ENCODE assay signal across 24 cellular contexts in the genomic region with DNA sequence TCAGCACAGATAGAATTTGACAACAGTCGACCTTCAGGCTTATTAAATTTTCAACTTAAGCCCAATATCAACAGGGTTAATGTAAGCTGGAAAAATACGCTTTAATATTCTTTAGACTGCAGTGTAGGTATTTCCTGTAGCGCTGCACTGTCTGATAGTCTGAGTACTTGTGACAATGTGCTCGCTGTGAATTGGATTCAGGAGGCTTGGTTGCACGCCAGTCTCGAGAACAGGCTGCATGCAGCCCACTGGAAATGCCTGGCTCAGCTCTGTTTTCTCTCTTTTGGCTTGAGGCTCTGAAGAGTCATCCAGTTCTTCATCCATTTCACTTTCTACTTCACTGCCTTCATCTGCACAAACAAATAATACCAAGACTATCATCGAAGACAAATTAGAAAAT.
DNase-seq lines count a peak whose midpoint lies in the region; ATAC-seq and TF ChIP-seq lines count a peak whose summit lies in the region.
"Had no signal": no experiment of that assay in that cellular context is flagged by ENCODE, and none has a peak within 500 bp of the region (broad histone marks: within the 10 kb centered on the region; RNA-seq: fewer than 3 reads in every experiment).

No MANE protein-coding gene starts in this region.

- H3K9me3 Mint-ChIP-seq in stimulated activated memory B cell treated with anti-CD40 and anti-IgM and Interleukin-4, amounts not matched to agents 10 μg/mL and 1 μg/mL and 100 μg/mL, for 72 hours: no peaks in the 10 kb centered on the region
- H3K9me3 Mint-ChIP-seq: CD14-positive monocyte; memory B cell; T-helper 1 cell treated with Interleukin-12 subunit alpha and Interleukin-12 subunit beta and Interleukin-4 antibody, amounts not matched to agents 30 μg/mL and 1 μg/mL, for 36 hours had no signal

- H3K27me3 Mint-ChIP-seq in stimulated activated memory B cell treated with anti-CD40 and anti-IgM and Interleukin-4, amounts not matched to agents 10 μg/mL and 1 μg/mL and 100 μg/mL, for 72 hours: no peaks in the 10 kb centered on the region
- H3K27me3 Mint-ChIP-seq: memory B cell had no signal

- H3K4me3 ChIP-seq in fibroblast of pulmonary artery (replicated peaks; ENCODE audit: low read depth, low read length): no peak overlapping the region
- H3K4me3 ChIP-seq: coronary artery, SJCRH30 had no signal

- no peaks in the 10 kb centered on the region for H3K4me1 Mint-ChIP-seq in stimulated activated memory B cell treated with anti-CD40 and anti-IgM and Interleukin-4, amounts not matched to agents 10 μg/mL and 1 μg/mL and 100 μg/mL, for 72 hours
- H3K4me1 Mint-ChIP-seq: CD14-positive monocyte, memory B cell had no signal

- H3K27ac Mint-ChIP-seq in stimulated activated memory B cell treated with anti-CD40 and anti-IgM and Interleukin-4, amounts not matched to agents 10 μg/mL and 1 μg/mL and 100 μg/mL, for 72 hours: no peak overlapping the region
- H3K27ac Mint-ChIP-seq: memory B cell; T-helper 1 cell treated with Interleukin-12 subunit alpha and Interleukin-12 subunit beta and Interleukin-4 antibody, amounts not matched to agents 30 μg/mL and 1 μg/mL, for 36 hours had no signal

- peak overlapping the region; percentile 40 for H3K27ac ChIP-seq in VCaP
- H3K27ac ChIP-seq: coronary artery, SJCRH30 had no signal

- H3K4me3 Mint-ChIP-seq in stimulated activated memory B cell treated with anti-CD40 and anti-IgM and Interleukin-4, amounts not matched to agents 10 μg/mL and 1 μg/mL and 100 μg/mL, for 72 hours: no peak overlapping the region
- H3K4me3 Mint-ChIP-seq: CD14-positive monocyte; memory B cell; T-helper 1 cell treated with Interleukin-12 subunit alpha and Interleukin-12 subunit beta and Interleukin-4 antibody, amounts not matched to agents 30 μg/mL and 1 μg/mL, for 36 hours had no signal

- peaks cover 22% of the 10 kb centered on the region for H3K36me3 Mint-ChIP-seq in stimulated activated memory B cell treated with anti-CD40 and anti-IgM and Interleukin-4, amounts not matched to agents 10 μg/mL and 1 μg/mL and 100 μg/mL, for 72 hours

- DNase-seq in NCI-H1092 (lab: John Stamatoyannopoulos, UW) (peak; percentile 8), fibroblast of pulmonary artery (ENCODE audit: low read depth) (peak; percentile 24), midbrain (lab: John Stamatoyannopoulos, UW) (peak; percentile 43), T-helper 9 cell (no peak)
- DNase-seq in activated CD4-positive, CD25-positive, alpha-beta regulatory T cell treated with anti-CD3 and anti-CD28 coated beads, Interleukin-2, amount 50 U/mL, for 72 hours: no peak
- DNase-seq: activated CD8-positive, alpha-beta memory T cell treated with anti-CD3 and anti-CD28 coated beads, Interleukin-2, amount 50 U/mL, for 4 hours; activated effector memory CD4-positive, alpha-beta T cell treated with anti-CD3 and anti-CD28 coated beads, Interleukin-2, amount 50 U/mL, for 16 hours; GOT3; Kasumi-1; kidney; NCI-H187; occipital lobe; retina; SJCRH30; stimulated activated CD4-positive, alpha-beta T cell treated with anti-CD3 and anti-CD28 coated beads, Interleukin-12 subunit alpha, Interleukin-12 subunit beta, amount 100 ng/mL, for 4 hours; stimulated activated CD4-positive, alpha-beta T cell treated with anti-CD3 and anti-CD28 coated beads, Interleukin-4, amount 100 ng/mL, for 4 hours had no signal

- TF ChIP-seq CTCF in VCaP (conservative IDR thresholded peaks at IDR 0.05) (no peak), fibroblast of pulmonary artery (IDR thresholded peaks at IDR 0.05; ENCODE audit: low read length, missing control alignments) (no peak)

- ATAC-seq in GM19023 (IDR thresholded peaks at IDR 0.05; ENCODE audit: unreplicated experiment): no peak
- no peak for ATAC-seq in stimulated activated memory B cell treated with anti-CD40 and anti-IgM and Interleukin-4, amounts not matched to agents 10 μg/mL and 1 μg/mL and 100 μg/mL, for 72 hours
- ATAC-seq: Panc1 had no signal

Comparison
In these comparisons a context has a peak if more than half of its experiments do, and no peak if none do; other contexts are left out.
1. DNase-seq: peak in NCI-H1092 (single experiment), fibroblast of pulmonary artery (single experiment) and midbrain (single experiment); none in T-helper 9 cell (single experiment) and activated CD4-positive, CD25-positive, alpha-beta regulatory T cell treated with anti-CD3 and anti-CD28 coated beads, Interleukin-2, amount 50 U/mL, for 72 hours (single experiment).